8 cellular contexts compared by ENCODE assay signal in genomic region chr1:162391790-162392563, GRCh38. TPM values are rescaled to one million over a fixed set of nuclear protein-coding genes. Genes with fewer than 3 reads are reported as not detected.
DNase-seq lines count a peak whose midpoint lies in the region; ATAC-seq and TF ChIP-seq lines count a peak whose summit lies in the region.

No MANE protein-coding gene starts in this region.

- peak; percentile 93 for ATAC-seq in IMR-90 (ENCODE audit: low read depth)
- no peak for ATAC-seq in GM21619 (IDR thresholded peaks at IDR 0.05; ENCODE audit: unreplicated experiment)

- no peak overlapping the region for H4K91ac ChIP-seq in IMR-90 (ENCODE audit: insufficient read depth, low read depth, low read length)

- no peak overlapping the region for H3K4ac ChIP-seq in IMR-90 (ENCODE audit: low read depth, low read length)

- H3K27me3 ChIP-seq in IMR-90 (ENCODE audit: control insufficient read depth, insufficient read depth, low read length) (peaks cover 27% of the 10 kb centered on the region), SJCRH30 (no peaks in the 10 kb centered on the region), esophagus squamous epithelium (peaks cover 0 to 22% (median 0%) of the 10 kb centered on the region in 4 donors), neutrophil (peaks cover 23% of the 10 kb centered on the region)

- BruUV-seq in IMR-90 (replicated peaks; lab: Mats Ljungman, UMichigan): no TSS peak

- no peak overlapping the region for H2BK15ac ChIP-seq in IMR-90 (ENCODE audit: low read depth, low read length)

- H2BK20ac ChIP-seq in IMR-90 (ENCODE audit: low read depth, low read length): no peak overlapping the region

- in situ Hi-C loops in IMR-90 (cut with MboI; ENCODE audit: low sequenced_read_pairs): loop anchor here (5.0 to 25.0 kb wide), 2 partner anchors 335 to 605 kb away; no protein-coding TSS in a partner anchor

- intact Hi-C loops in IMR-90 (cut with micrococcal nuclease): loop anchor here (1.0 to 10.0 kb wide), 4 partner anchors 37 to 597 kb away; no protein-coding TSS in a partner anchor
- intact Hi-C loops in esophagus squamous epithelium (cut with DNase I): no loop called here

- no peak overlapping the region for H3K56ac ChIP-seq in IMR-90 (ENCODE audit: extremely low read depth, insufficient read depth, low read length)

- TF ChIP-seq RAD21 in IMR-90 (IDR thresholded peaks at IDR 0.05; ENCODE audit: low read length): peak; percentile 70

- no peaks in the 10 kb centered on the region for H3K79me1 ChIP-seq in IMR-90 (ENCODE audit: low read depth in 1 of 2, low read length in 2 of 2)

- no peaks in the 10 kb centered on the region for H4K20me1 ChIP-seq in IMR-90 (ENCODE audit: insufficient read depth, low read length)

- H3K4me2 ChIP-seq in IMR-90 (ENCODE audit: low read depth, low read length): no peak overlapping the region

- WGBS in IMR-90 (ENCODE audit: extremely low coverage in 2 of 2, insufficient read length in 1 of 2), 2 experiments: no CpG with 5 or more reads among the region's 4 CpGs
- 30 to 37% methylated on average over 4 of the region's 4 CpGs for WGBS in esophagus squamous epithelium, 2 donors

- H3K4me1 ChIP-seq in IMR-90 (ENCODE audit: control insufficient read depth, insufficient read depth, low read length) (no peaks in the 10 kb centered on the region), SJCRH30 (peaks cover 34% of the 10 kb centered on the region), esophagus squamous epithelium (peaks cover 0 to 49% (median 13%) of the 10 kb centered on the region in 3 donors), neutrophil (ENCODE audit: control insufficient read depth in 1 of 2, insufficient read depth in 1 of 2, low read depth in 1 of 2, low read length in 1 of 2) (peaks cover 9% of the 10 kb centered on the region in 2 experiments)

- no peak overlapping the region for H2BK120ac ChIP-seq in IMR-90 (ENCODE audit: low read depth, low read length)

- H3K36me3 ChIP-seq in IMR-90 (ENCODE audit: control insufficient read depth, insufficient read depth, low read length) (no peaks in the 10 kb centered on the region), SJCRH30 (no peaks in the 10 kb centered on the region), esophagus squamous epithelium (no peaks in the 10 kb centered on the region), neutrophil (no peaks in the 10 kb centered on the region)

- H3K9me1 ChIP-seq in IMR-90 (ENCODE audit: insufficient read depth, low read length): no peaks in the 10 kb centered on the region

- H3K9ac ChIP-seq in IMR-90 (ENCODE audit: low read depth, low read length): no peak overlapping the region

- H2AK5ac ChIP-seq in IMR-90 (ENCODE audit: low read depth, low read length): no peak overlapping the region

- no peak for TF ChIP-seq POLR2A in IMR-90 (IDR thresholded peaks at IDR 0.05; ENCODE audit: low read depth, low read length)
- TF ChIP-seq POLR2A in esophagus squamous epithelium (IDR thresholded peaks at IDR 0.05): no peak

- no peak overlapping the region for H2BK5ac ChIP-seq in IMR-90 (ENCODE audit: low read depth, low read length, poor library complexity, severe bottlenecking)

- TF ChIP-seq CTCF in IMR-90 (conservative IDR thresholded peaks at IDR 0.05; ENCODE audit: low read depth, low read length) (peak; percentile 77), esophagus squamous epithelium (IDR thresholded peaks at IDR 0.05) (peak; percentile 60 to 89 (median 78)), neutrophil (IDR thresholded peaks at IDR 0.05) (peak; percentile 35)

- dilution Hi-C loops in IMR-90 (cut with HindIII; ENCODE audit: low sequenced_read_pairs, unreplicated experiment): no loop called here

- H4K8ac ChIP-seq in IMR-90 (ENCODE audit: low read depth in 2 of 2, low read length in 2 of 2): no peak overlapping the region

- CTCF ChIA-PET in IMR-90 (lab: Yijun Ruan, JAX): interaction anchor here (0.6 to 3.9 kb wide), 12 partner anchors 12 to 1190 kb away, joined by 3 to 18 read pairs (median 3); partner anchors contain the start of gene NDUFS2

- H3K14ac ChIP-seq in IMR-90 (replicated peaks; ENCODE audit: low read depth, low read length): no peak overlapping the region

- no peak overlapping the region for H3K18ac ChIP-seq in IMR-90 (ENCODE audit: low read depth, low read length)

- H3K27ac ChIP-seq in IMR-90 (ENCODE audit: insufficient read depth, low read length) (no peak overlapping the region), SJCRH30 (no peak overlapping the region), esophagus squamous epithelium (peak overlapping the region in 2 of 4 donors; percentile 30), neutrophil (no peak overlapping the region)

- no peak overlapping the region for H2AFZ ChIP-seq in IMR-90 (replicated peaks; ENCODE audit: low read length, poor library complexity)

- peak; percentile 56 for DNase-seq in NCI-H2107 treated with DMSO at 0.1 percent for 48 hours (lab: John Stamatoyannopoulos, UW; ENCODE audit: unreplicated experiment)
- no peak for DNase-seq in NCI-H2107 (lab: John Stamatoyannopoulos, UW)
- peak; percentile 58 for DNase-seq in IMR-90
- DNase-seq in SJCRH30: peak in 1 of 2 experiments; percentile 57
- DNase-seq in esophagus squamous epithelium (lab: John Stamatoyannopoulos, UW): no peak
- no peak for DNase-seq in GOT3 (lab: John Stamatoyannopoulos, UW)

- H3K4me3 ChIP-seq in IMR-90 (ENCODE audit: insufficient read depth, low read depth, low read length) (no peak overlapping the region), SJCRH30 (0 out of 2 replicates have a peak overlapping the region, but pooled peaks have one; percentile 8), esophagus squamous epithelium (no peak overlapping the region), neutrophil (ENCODE audit: low read depth in 1 of 2, low read length in 1 of 2) (no peak overlapping the region)

- H3K23ac ChIP-seq in IMR-90 (ENCODE audit: low read depth, low read length): no peak overlapping the region

- POLR2A ChIA-PET in IMR-90 (lab: Charles Lee; ENCODE audit: unreplicated experiment): no interaction called here

- H4K5ac ChIP-seq in IMR-90 (ENCODE audit: low read depth, low read length): no peak overlapping the region

- no peak overlapping the region for H2AK9ac ChIP-seq in IMR-90 (replicated peaks; ENCODE audit: low read depth, low read length, poor library complexity)

- H3K9me3 ChIP-seq in IMR-90 (ENCODE audit: control insufficient read depth, insufficient read depth, low read length) (no peaks in the 10 kb centered on the region), SJCRH30 (replicated peaks) (no peaks in the 10 kb centered on the region), esophagus squamous epithelium (no peaks in the 10 kb centered on the region), neutrophil (no peaks in the 10 kb centered on the region)

TF ChIP-seq in IMR-90, 13 proteins besides CTCF, POLR2A, EP300 and RAD21:
- TF ChIP-seq SMC3 (IDR thresholded peaks at IDR 0.05; ENCODE audit: low read depth, low read length): peak; percentile 72
- no peak for TF ChIP-seq MAFK (IDR thresholded peaks at IDR 0.05; ENCODE audit: low read depth, low read length)

RNA-seq across cellular contexts. Expression of gene C1orf226, which starts 10.4 kb away (rescaled TPM):
- total RNA-seq in IMR-90 (2012; rRNA removed) (under 0.01 TPM in 1 of 2 replicates, not detected in the other), esophagus squamous epithelium (1 to 10 TPM; 1.7 to 5.3 (median 3.6) TPM)
- polyA plus RNA-seq in IMR-90 (2012; rRNA removed): 0.10 and 0.13 TPM in 2 replicates
- polyA plus RNA-seq in IMR-90 (2012; cell fraction: cytosol; rRNA removed): 0.03 and 0.12 TPM in 2 replicates
- polyA plus RNA-seq in IMR-90 (2012; cell fraction: nucleus; rRNA removed; ENCODE audit: low replicate concordance): 0.22 and 0.53 TPM in 2 replicates
- total RNA-seq in SJCRH30 (2014; rRNA removed; shearing (Covaris generic)): 0.57 and 0.63 TPM in 2 replicates

RNA-seq across cellular contexts. Expression of gene SPATA46, which starts 15.3 kb away (rescaled TPM):
- total RNA-seq in IMR-90 (2012; rRNA removed) (not detected in 2 replicates), esophagus squamous epithelium (not detected)
- polyA plus RNA-seq in IMR-90 (2012; rRNA removed): not detected in 2 replicates
- polyA plus RNA-seq in IMR-90 (2012; cell fraction: cytosol; rRNA removed): not detected in 2 replicates
- not detected in 2 replicates for polyA plus RNA-seq in IMR-90 (2012; cell fraction: nucleus; rRNA removed; ENCODE audit: low replicate concordance)
- total RNA-seq in SJCRH30 (2014; rRNA removed; shearing (Covaris generic)): not detected in 2 replicates

RNA-seq across cellular contexts. Expression of gene SH2D1B, which starts 20.0 kb away (rescaled TPM):
- total RNA-seq in IMR-90 (2012; rRNA removed) (0.18 TPM in 1 of 2 replicates, not detected in the other), esophagus squamous epithelium (1 to 10 TPM in 1 of 4 donors, under 1 TPM in 3; 0.57 to 2.7 (median 0.78) TPM)
- 0.03 TPM in 2 replicates for polyA plus RNA-seq in IMR-90 (2012; rRNA removed)
- polyA plus RNA-seq in IMR-90 (2012; cell fraction: cytosol; rRNA removed): 0.02 TPM in 1 of 2 replicates, not detected in the other
- polyA plus RNA-seq in IMR-90 (2012; cell fraction: nucleus; rRNA removed; ENCODE audit: low replicate concordance): 0.06 TPM in 1 of 2 replicates, not detected in the other
- total RNA-seq in SJCRH30 (2014; rRNA removed; shearing (Covaris generic)): 0.08 TPM in 1 of 2 replicates, not detected in the other

Comparison
In these comparisons a context has a peak if more than half of its experiments do, and no peak if none do; other contexts are left out.
1. DNase-seq: peak in NCI-H2107 treated with DMSO at 0.1 percent for 48 hours (single experiment) and IMR-90 (single experiment); none in NCI-H2107 (single experiment), esophagus squamous epithelium (single experiment) and GOT3 (single experiment).
2. Peak in every context shown above with its lines, with median percentiles within 50 percentile points of each other: CTCF ChIP-seq.